ENCODE assay signal across 9 cellular contexts in the genomic region with DNA sequence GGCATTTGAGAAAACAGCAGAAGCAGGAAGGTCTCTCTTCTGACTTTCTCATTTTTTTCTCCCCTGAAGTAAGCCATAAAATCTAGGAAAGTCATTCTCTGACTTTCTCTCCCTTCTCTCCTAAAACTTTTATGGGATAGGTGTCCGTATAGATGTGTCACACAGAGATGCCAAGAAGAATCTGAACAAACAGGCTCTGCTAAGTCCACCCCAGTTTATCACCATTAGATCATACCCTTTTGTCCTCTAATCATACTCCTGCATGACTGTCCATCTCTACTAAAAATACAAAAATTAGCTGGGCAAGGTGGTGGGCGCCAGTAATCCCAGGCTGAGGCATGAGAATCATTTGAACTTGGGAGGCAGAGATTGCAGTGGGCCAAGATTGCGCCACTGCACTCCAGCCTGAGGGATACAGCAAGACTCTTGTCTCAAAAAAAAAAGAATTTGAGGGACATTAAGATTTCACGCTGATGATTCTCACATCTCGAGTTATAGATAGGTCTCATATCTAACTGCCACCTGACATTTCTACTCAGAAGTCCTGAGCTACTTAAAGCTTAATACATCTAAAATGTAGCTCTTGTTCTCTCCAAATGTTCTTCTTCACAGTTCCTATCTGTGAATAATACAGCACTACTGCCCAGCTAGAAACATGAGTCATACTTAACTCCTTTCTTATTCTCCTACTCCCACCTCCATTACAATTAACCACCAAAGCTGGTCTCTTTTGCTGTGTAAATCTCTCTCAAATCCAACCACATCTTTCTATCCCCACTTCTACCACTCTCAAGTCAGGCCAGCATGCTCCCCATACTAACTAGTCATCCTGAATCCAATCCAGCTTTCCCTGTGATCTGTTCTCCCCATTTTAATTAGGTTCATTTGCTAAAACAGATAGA.
DNase-seq lines count a peak whose midpoint lies in the region; ATAC-seq lines count a peak whose summit lies in the region.
"Had no signal": no experiment of that assay in that cellular context is flagged by ENCODE, and none has a peak within 500 bp of the region (broad histone marks: within the 10 kb centered on the region; RNA-seq: fewer than 3 reads in every experiment).

No MANE protein-coding gene starts in this region.

- H3K4me3 ChIP-seq in adipocyte (ENCODE audit: low read length) = no peak overlapping the region

- H3K9ac ChIP-seq in adipocyte (ENCODE audit: low read length) = no peak overlapping the region

- DNase-seq in AG08396 (ENCODE audit: low spot score) = peak; percentile 10
- DNase-seq in adipocyte (ENCODE audit: low read depth) = peak; percentile 35
- peak; percentile 27 for DNase-seq in inferior parietal cortex (ENCODE audit: extremely low spot score)
- no peak for DNase-seq in NCI-H526 (lab: John Stamatoyannopoulos, UW)
- DNase-seq in DMS79 (lab: John Stamatoyannopoulos, UW) = no peak
- DNase-seq: activated effector memory CD4-positive, alpha-beta T cell treated with Interleukin-2 at 50 U/mL for 16 hours had no signal

- H3K27me3 ChIP-seq in adipocyte (replicated peaks; ENCODE audit: control insufficient read depth, insufficient read depth, low read length) = no peaks in the 10 kb centered on the region

- H3K36me3 ChIP-seq in adipocyte (ENCODE audit: control insufficient read depth, insufficient read depth, low read length, severe bottlenecking) = peaks cover 32% of the 10 kb centered on the region

- peaks cover 27% of the 10 kb centered on the region for H3K4me1 ChIP-seq in adipocyte (ENCODE audit: control insufficient read depth, insufficient read depth, low read length)

- peak; percentile 46 for ATAC-seq in HG03045 (IDR thresholded peaks at IDR 0.05; ENCODE audit: unreplicated experiment)
- no peak for ATAC-seq in GM18909 (IDR thresholded peaks at IDR 0.05; ENCODE audit: poor library complexity, unreplicated experiment)
- no peak for ATAC-seq in HG03139 (IDR thresholded peaks at IDR 0.05; ENCODE audit: unreplicated experiment)

- no peaks in the 10 kb centered on the region for H3K9me3 ChIP-seq in adipocyte (ENCODE audit: control insufficient read depth, low read length)

Comparison
In these comparisons a context has a peak if more than half of its experiments do, and no peak if none do; other contexts are left out.
1. DNase-seq: peak in AG08396 (single experiment), adipocyte (single experiment) and inferior parietal cortex (single experiment); none in NCI-H526 (0 of 2) and DMS79 (single experiment).